In genomic region chr6:136037246-136037884, GRCh38 we compare ENCODE assay signal across 10 cellular contexts.
A peak's percentile ranks its signal among the peaks of the same experiment; 100 is the strongest.
DNase-seq lines count a peak whose midpoint lies in the region; ATAC-seq and TF ChIP-seq lines count a peak whose summit lies in the region.
"Had no signal": no experiment of that assay in that cellular context is flagged by ENCODE, and none has a peak within 500 bp of the region (broad histone marks: within the 10 kb centered on the region; RNA-seq: fewer than 3 reads in every experiment).

No MANE protein-coding gene starts in this region.

- peak overlapping the region; percentile 94 for H3K27ac ChIP-seq in ACC112 (ENCODE audit: low read depth, low read length)
- H3K27ac ChIP-seq in naive thymus-derived CD4-positive, alpha-beta T cell (ENCODE audit: low read depth, low read length) = no peak overlapping the region

- peak overlapping the region; percentile 86 for H3K4me3 Mint-ChIP-seq in HFFc6
- peak overlapping the region in 3 of 10 donors; percentile 2 to 62 (median 49) for H3K4me3 Mint-ChIP-seq in naive thymus-derived CD4-positive, alpha-beta T cell

- peak overlapping the region; percentile 95 for H3K27ac Mint-ChIP-seq in HFFc6
- peak overlapping the region in 4 of 9 donors; percentile 14 to 67 (median 45) for H3K27ac Mint-ChIP-seq in naive thymus-derived CD4-positive, alpha-beta T cell

- H3K4me3 ChIP-seq in ACC112 (ENCODE audit: low read depth, low read length) = peak overlapping the region; percentile 71
- peak overlapping the region; percentile 64 for H3K4me3 ChIP-seq in choroid plexus epithelial cell (ENCODE audit: low read depth, low read length)
- no peak overlapping the region for H3K4me3 ChIP-seq in naive thymus-derived CD4-positive, alpha-beta T cell (ENCODE audit: low read length)

- H3K9me3 ChIP-seq in naive thymus-derived CD4-positive, alpha-beta T cell (ENCODE audit: control insufficient read depth in 2 of 3, low read length in 3 of 3) = no peaks in the 10 kb centered on the region

- peaks cover 76% of the 10 kb centered on the region for H3K4me1 Mint-ChIP-seq in HFFc6 (ENCODE audit: low read depth)
- peaks cover 3 to 15% (median 11%) of the 10 kb centered on the region in 7 donors for H3K4me1 Mint-ChIP-seq in naive thymus-derived CD4-positive, alpha-beta T cell

- peaks cover 61% of the 10 kb centered on the region for H3K4me1 ChIP-seq in ACC112 (ENCODE audit: control insufficient read depth, insufficient read depth, low read length, unreplicated experiment)
- no peaks in the 10 kb centered on the region for H3K4me1 ChIP-seq in naive thymus-derived CD4-positive, alpha-beta T cell (ENCODE audit: control insufficient read depth in 2 of 2, insufficient read depth in 2 of 2, low read length in 2 of 2)

- no peaks in the 10 kb centered on the region for H3K36me3 ChIP-seq in ACC112 (ENCODE audit: insufficient read depth, low read length)
- no peaks in the 10 kb centered on the region for H3K36me3 ChIP-seq in naive thymus-derived CD4-positive, alpha-beta T cell (ENCODE audit: control insufficient read depth in 2 of 3, insufficient read depth in 3 of 3, low read length in 3 of 3)

- peaks cover 8% of the 10 kb centered on the region for H3K79me2 ChIP-seq in ACC112 (ENCODE audit: control insufficient read depth, insufficient read depth, low read length, unreplicated experiment)

- ATAC-seq in naive thymus-derived CD4-positive, alpha-beta T cell = peak; percentile 78
- ATAC-seq in GM18519 (IDR thresholded peaks at IDR 0.05; ENCODE audit: low FRiP score, unreplicated experiment) = no peak

- H3K9me3 Mint-ChIP-seq in HFFc6 = no peaks in the 10 kb centered on the region
- peaks cover 0 to 2% (median 0%) of the 10 kb centered on the region in 11 donors for H3K9me3 Mint-ChIP-seq in naive thymus-derived CD4-positive, alpha-beta T cell

- POLR2A ChIA-PET in naive thymus-derived CD4-positive, alpha-beta T cell (lab: Charles Lee) = no interaction called here

- 0 out of 2 replicates have a peak, but pooled peaks cover 2% of the 10 kb centered on the region for H3K27me3 Mint-ChIP-seq in HFFc6 (ENCODE audit: insufficient read depth)
- H3K27me3 Mint-ChIP-seq in naive thymus-derived CD4-positive, alpha-beta T cell = peaks cover 7 to 19% (median 12%) of the 10 kb centered on the region in 5 donors

- DNase-seq in HFFc6 (no peak), choroid plexus epithelial cell (ENCODE audit: low read depth) (peak; percentile 61), cerebellar nuclear complex (lab: John Stamatoyannopoulos, UW) (no peak), NCI-H774 (lab: John Stamatoyannopoulos, UW) (no peak), NCI-H524 (lab: John Stamatoyannopoulos, UW) (no peak)
- peak in 4 of 9 donors; percentile 10 to 22 (median 17) for DNase-seq in naive thymus-derived CD4-positive, alpha-beta T cell
- DNase-seq: activated CD4-positive, alpha-beta T cell treated with anti-CD3 and anti-CD28 coated beads, Interleukin-2, amount 50 U/mL, for 1 hour; GF-D8 had no signal

- peaks cover 13% of the 10 kb centered on the region; the same call in 1 of the 2 replicates for H3K36me3 Mint-ChIP-seq in HFFc6 (ENCODE audit: low read depth)
- peaks cover 0 to 3% (median 0%) of the 10 kb centered on the region in 5 donors for H3K36me3 Mint-ChIP-seq in naive thymus-derived CD4-positive, alpha-beta T cell

- CTCF ChIA-PET in naive thymus-derived CD4-positive, alpha-beta T cell (lab: Charles Lee) = interaction anchor here (0.6 kb wide), 1 partner anchor 501 kb away, joined by 4 read pairs; no protein-coding TSS in a partner anchor

- no peaks in the 10 kb centered on the region for H3K27me3 ChIP-seq in ACC112 (ENCODE audit: insufficient read depth, low read length)
- H3K27me3 ChIP-seq in naive thymus-derived CD4-positive, alpha-beta T cell (ENCODE audit: control insufficient read depth in 2 of 2, insufficient read depth in 2 of 2, low read length in 2 of 2) = no peaks in the 10 kb centered on the region

- intact Hi-C loops in naive thymus-derived CD4-positive, alpha-beta T cell (cut with micrococcal nuclease) = loop anchor here in 1 of 2 donors (10.0 kb wide), 1 partner anchor 513 kb away; no protein-coding TSS in a partner anchor

- H2AFZ ChIP-seq in ACC112 (ENCODE audit: low read length, unreplicated experiment) = peak overlapping the region; percentile 38

- TF ChIP-seq CTCF in HFFc6 (IDR thresholded peaks at IDR 0.05) = no peak
- TF ChIP-seq CTCF in choroid plexus epithelial cell (conservative IDR thresholded peaks at IDR 0.05; ENCODE audit: low read depth, low read length) = no peak
